20 cellular contexts compared by ENCODE assay signal in genomic region chrX:79415056-79415455, GRCh38. TPM values are rescaled to one million over a fixed set of nuclear protein-coding genes. Genes with fewer than 3 reads are reported as not detected.
DNase-seq lines count a peak whose midpoint lies in the region; ATAC-seq and TF ChIP-seq lines count a peak whose summit lies in the region.
"Had no signal": no experiment of that assay in that cellular context is flagged by ENCODE, and none has a peak within 500 bp of the region (broad histone marks: within the 10 kb centered on the region; RNA-seq: fewer than 3 reads in every experiment).

No MANE protein-coding gene starts in this region.

- H3K4me1 Mint-ChIP-seq in nephron: peaks cover 21% of the 10 kb centered on the region
- H3K4me1 Mint-ChIP-seq: B cell had no signal

- H3K4me3 ChIP-seq in A673 (ENCODE audit: low read depth, low read length, poor library complexity, severe bottlenecking) (no peak overlapping the region), SK-N-MC (no peak overlapping the region), PC-3 (ENCODE audit: low read length) (no peak overlapping the region), psoas muscle (no peak overlapping the region)
- H3K4me3 ChIP-seq: BLaER1, HAP-1 had no signal

- H3K36me3 ChIP-seq in A673 (ENCODE audit: insufficient read depth, low read length, poor library complexity, severe bottlenecking) (no peaks in the 10 kb centered on the region), SK-N-MC (ENCODE audit: insufficient read depth, low read length) (no peaks in the 10 kb centered on the region), PC-3 (ENCODE audit: low read depth, low read length) (no peaks in the 10 kb centered on the region), psoas muscle (ENCODE audit: insufficient read depth in 1 of 2, low read depth in 1 of 2) (no peaks in the 10 kb centered on the region)
- H3K36me3 ChIP-seq: BLaER1, HAP-1 had no signal

- H3K4me3 Mint-ChIP-seq in nephron: no peak overlapping the region
- H3K4me3 Mint-ChIP-seq: B cell; CD4-positive, CD25-positive, alpha-beta regulatory T cell; CD8-positive, alpha-beta T cell; HFFc6 had no signal

- no peaks in the 10 kb centered on the region for H3K9me3 Mint-ChIP-seq in nephron
- H3K9me3 Mint-ChIP-seq: CD4-positive, CD25-positive, alpha-beta regulatory T cell; CD8-positive, alpha-beta T cell; HFFc6 had no signal

- CTCF ChIA-PET in A673 (lab: Charles Lee) (no interaction called here), PC-3 (lab: Charles Lee) (no interaction called here)

- H3K27me3 ChIP-seq in A673 (replicated peaks; ENCODE audit: insufficient read depth, low read depth, low read length, poor library complexity) (no peaks in the 10 kb centered on the region), PC-3 (ENCODE audit: low read length) (no peaks in the 10 kb centered on the region), psoas muscle (ENCODE audit: insufficient read depth in 3 of 3, low read length in 2 of 3) (no peaks in the 10 kb centered on the region)

- POLR2A ChIA-PET in A673 (lab: Charles Lee; ENCODE audit: low non-redundant PET): interaction anchor here (0.7 kb wide), 1 partner anchor 432 kb away, joined by 5 read pairs; no protein-coding TSS in a partner anchor
- POLR2A ChIA-PET in PC-3 (lab: Charles Lee; ENCODE audit: unreplicated experiment): interaction anchor here (0.7 kb wide), 1 partner anchor 913 kb away, joined by 4 read pairs; no protein-coding TSS in a partner anchor

- H3K36me3 Mint-ChIP-seq in nephron (ENCODE audit: low read depth): no peaks in the 10 kb centered on the region
- H3K36me3 Mint-ChIP-seq: CD4-positive, CD25-positive, alpha-beta regulatory T cell; CD8-positive, alpha-beta T cell had no signal

- H3K9ac ChIP-seq in SK-N-MC (ENCODE audit: insufficient read length): no peak overlapping the region
- H3K9ac ChIP-seq in PC-3 (ENCODE audit: low read length): no peak overlapping the region
- H3K9ac ChIP-seq: BLaER1 had no signal

- peak overlapping the region; percentile 35 to 78 (median 64) for H3K27ac Mint-ChIP-seq in nephron
- H3K27ac Mint-ChIP-seq: B cell; CD4-positive, CD25-positive, alpha-beta regulatory T cell; CD8-positive, alpha-beta T cell; HFFc6 had no signal

- BruUV-seq in A673 (replicated peaks; lab: Mats Ljungman, UMichigan) (no TSS peak), PC-3 (replicated peaks; lab: Mats Ljungman, UMichigan) (no TSS peak)

- no peak for TF ChIP-seq CTCF in A673 (conservative IDR thresholded peaks at IDR 0.05; ENCODE audit: low read depth, low read length)
- TF ChIP-seq CTCF in nephron (IDR thresholded peaks at IDR 0.05; ENCODE audit: unreplicated experiment in 3 of 3): no peak
- TF ChIP-seq CTCF in PC-3 (conservative IDR thresholded peaks at IDR 0.05; ENCODE audit: low read depth, low read length): no peak
- no peak for TF ChIP-seq CTCF in psoas muscle (IDR thresholded peaks at IDR 0.05)

- H3K27ac ChIP-seq in A673 (ENCODE audit: low read depth, low read length, poor library complexity, severe bottlenecking): peak overlapping the region; percentile 71
- H3K27ac ChIP-seq in SK-N-MC: peak overlapping the region; percentile 92
- H3K27ac ChIP-seq in PC-3 (ENCODE audit: low read length): no peak overlapping the region
- no peak overlapping the region for H3K27ac ChIP-seq in psoas muscle
- H3K27ac ChIP-seq: BLaER1, C4-2B had no signal

- H3K27me3 Mint-ChIP-seq in nephron (ENCODE audit: low read depth): no peaks in the 10 kb centered on the region
- H3K27me3 Mint-ChIP-seq: B cell; CD4-positive, CD25-positive, alpha-beta regulatory T cell had no signal

- no peaks in the 10 kb centered on the region for H4K20me1 ChIP-seq in PC-3 (ENCODE audit: low read length)
- H4K20me1 ChIP-seq: BLaER1 had no signal

- intact Hi-C loops in A673 (cut with micrococcal nuclease; ENCODE audit: unreplicated experiment): no loop called here
- intact Hi-C loops in PC-3 (cut with micrococcal nuclease): no loop called here
- intact Hi-C loops in psoas muscle (cut with DNase I): no loop called here

- H3K79me2 ChIP-seq in PC-3 (ENCODE audit: low read length): no peaks in the 10 kb centered on the region

- no peak for ATAC-seq in stimulated activated naive CD8-positive, alpha-beta T cell treated with anti-CD3 and anti-CD28 coated beads, Interleukin-15, Interleukin-2, amounts not matched to agents 100 U/mL and 50 U/mL, for 24 hours
- no peak for ATAC-seq in PC-3
- no peak for ATAC-seq in psoas muscle
- ATAC-seq: CD8-positive, alpha-beta T cell had no signal

- H3K9me3 ChIP-seq in A673 (ENCODE audit: low read depth, low read length, poor library complexity, severe bottlenecking) (no peaks in the 10 kb centered on the region), SK-N-MC (ENCODE audit: low read depth, low read length) (no peaks in the 10 kb centered on the region), PC-3 (ENCODE audit: low read length) (no peaks in the 10 kb centered on the region), psoas muscle (no peaks in the 10 kb centered on the region)
- H3K9me3 ChIP-seq: BLaER1, HAP-1 had no signal

- H3K9me2 ChIP-seq in PC-3 (replicated peaks; ENCODE audit: low read length): no peaks in the 10 kb centered on the region

- peak; percentile 22 for DNase-seq in A673 (ENCODE audit: low spot score)
- no peak for DNase-seq in SK-N-MC (ENCODE audit: low read depth, low spot score)
- peak; percentile 28 for DNase-seq in kidney glomerular epithelial cell (lab: John Stamatoyannopoulos, UW)
- no peak for DNase-seq in glomerular visceral epithelial cell (ENCODE audit: extremely low spot score)
- no peak for DNase-seq in stimulated activated naive CD8-positive, alpha-beta T cell treated with anti-CD3 and anti-CD28 coated beads, Interleukin-15, Interleukin-2, amounts not matched to agents 100 U/mL and 50 U/mL, for 24 hours
- DNase-seq in PC-3: no peak
- DNase-seq in psoas muscle: no peak
- DNase-seq: CD4-positive, CD25-positive, alpha-beta regulatory T cell; CD8-positive, alpha-beta T cell; DMS153; DND-41; GOT3; HFFc6 had no signal

- H2AFZ ChIP-seq in PC-3 (ENCODE audit: low read length): no peak overlapping the region

- peaks cover 40% of the 10 kb centered on the region for H3K4me1 ChIP-seq in A673 (ENCODE audit: insufficient read depth, low read length, poor library complexity, severe bottlenecking)
- no peaks in the 10 kb centered on the region for H3K4me1 ChIP-seq in PC-3 (ENCODE audit: insufficient read depth, low read length)
- H3K4me1 ChIP-seq in psoas muscle: no peaks in the 10 kb centered on the region
- H3K4me1 ChIP-seq: BLaER1 had no signal

- no peaks in the 10 kb centered on the region for H3F3A ChIP-seq in PC-3 (ENCODE audit: low read length, unreplicated experiment)

- H3K4me2 ChIP-seq in PC-3 (ENCODE audit: low read length): no peak overlapping the region
- H3K4me2 ChIP-seq: BLaER1 had no signal

- WGBS in psoas muscle, 3 donors: 25 to 61% (median 60%) methylated on average over 2 of the region's 2 CpGs

RNA-seq across cellular contexts. Expression of gene ITM2A, which starts 47.9 kb away (rescaled TPM):
- 835 and 839 TPM in 2 replicates for total RNA-seq in A673 (2021)
- total RNA-seq in PC-3 (2014; rRNA removed): not detected in 2 replicates
- 10 to 100 TPM; 18.0 to 63.4 (median 25.8) TPM for total RNA-seq in psoas muscle
- 10 to 100 TPM; 20.1 to 25.7 (median 20.8) TPM for polyA plus RNA-seq in psoas muscle
- total RNA-seq: A172, HFFc6 had no signal
- polyA plus RNA-seq: AG04450 had no signal

Comparison
In these comparisons a context has a peak if more than half of its experiments do, and no peak if none do; other contexts are left out.
1. DNase-seq: peak in A673 (single experiment) and kidney glomerular epithelial cell (single experiment); none in SK-N-MC (single experiment), glomerular visceral epithelial cell (single experiment), stimulated activated naive CD8-positive, alpha-beta T cell treated with anti-CD3 and anti-CD28 coated beads, Interleukin-15, Interleukin-2, amounts not matched to agents 100 U/mL and 50 U/mL, for 24 hours (single experiment), PC-3 (single experiment) and psoas muscle (0 of 2).
2. H3K27ac ChIP-seq: peak in A673 (single experiment) and SK-N-MC (single experiment); none in PC-3 (single experiment) and psoas muscle (single experiment).
3. RNA of gene ITM2A, which starts 47.9 kb away (total RNA-seq): 835 to 839 TPM in A673 and 18.0 to 63.4 TPM in psoas muscle; not detected in PC-3; every median in the first group is over 10 times any median in the second.